Comparison of ENCODE assay signal across 2 cellular contexts in the genomic region with DNA sequence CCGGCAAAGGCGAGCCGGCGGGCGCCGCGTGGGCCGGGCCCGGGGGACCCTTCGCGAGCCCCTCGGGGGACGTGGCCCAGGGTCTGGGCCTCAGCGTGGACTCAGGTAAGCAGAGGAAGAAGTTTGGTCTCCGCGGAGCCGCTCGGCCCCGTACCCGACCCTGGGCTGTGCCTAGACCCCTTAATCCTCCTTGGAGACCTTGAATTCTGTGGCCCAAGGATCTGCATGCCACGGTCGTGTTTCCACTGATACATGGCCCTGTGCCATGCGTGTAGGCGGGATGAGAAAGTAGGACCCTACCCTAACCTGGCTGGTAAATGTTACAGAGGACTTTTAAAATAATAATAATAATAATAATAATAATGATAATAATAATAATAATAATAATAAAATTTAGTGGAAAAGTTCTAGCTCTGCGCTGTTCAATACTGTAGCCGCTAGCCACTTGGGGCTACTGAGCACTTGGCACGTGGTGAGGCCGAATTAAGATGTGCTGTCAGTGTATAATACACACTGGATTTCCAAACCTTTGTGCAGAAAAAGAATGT.
TF ChIP-seq lines count a peak whose summit lies in the region.

No MANE protein-coding gene starts in this region.

TF ChIP-seq in neural cell, 6 proteins besides CTCF, POLR2A, EP300 and RAD21:
- TF ChIP-seq TAF1 (IDR thresholded peaks at IDR 0.05; ENCODE audit: low read depth), result no peak
- TF ChIP-seq SMC3 (conservative IDR thresholded peaks at IDR 0.05; ENCODE audit: poor library complexity), result no peak
- TF ChIP-seq, protein P1, sequence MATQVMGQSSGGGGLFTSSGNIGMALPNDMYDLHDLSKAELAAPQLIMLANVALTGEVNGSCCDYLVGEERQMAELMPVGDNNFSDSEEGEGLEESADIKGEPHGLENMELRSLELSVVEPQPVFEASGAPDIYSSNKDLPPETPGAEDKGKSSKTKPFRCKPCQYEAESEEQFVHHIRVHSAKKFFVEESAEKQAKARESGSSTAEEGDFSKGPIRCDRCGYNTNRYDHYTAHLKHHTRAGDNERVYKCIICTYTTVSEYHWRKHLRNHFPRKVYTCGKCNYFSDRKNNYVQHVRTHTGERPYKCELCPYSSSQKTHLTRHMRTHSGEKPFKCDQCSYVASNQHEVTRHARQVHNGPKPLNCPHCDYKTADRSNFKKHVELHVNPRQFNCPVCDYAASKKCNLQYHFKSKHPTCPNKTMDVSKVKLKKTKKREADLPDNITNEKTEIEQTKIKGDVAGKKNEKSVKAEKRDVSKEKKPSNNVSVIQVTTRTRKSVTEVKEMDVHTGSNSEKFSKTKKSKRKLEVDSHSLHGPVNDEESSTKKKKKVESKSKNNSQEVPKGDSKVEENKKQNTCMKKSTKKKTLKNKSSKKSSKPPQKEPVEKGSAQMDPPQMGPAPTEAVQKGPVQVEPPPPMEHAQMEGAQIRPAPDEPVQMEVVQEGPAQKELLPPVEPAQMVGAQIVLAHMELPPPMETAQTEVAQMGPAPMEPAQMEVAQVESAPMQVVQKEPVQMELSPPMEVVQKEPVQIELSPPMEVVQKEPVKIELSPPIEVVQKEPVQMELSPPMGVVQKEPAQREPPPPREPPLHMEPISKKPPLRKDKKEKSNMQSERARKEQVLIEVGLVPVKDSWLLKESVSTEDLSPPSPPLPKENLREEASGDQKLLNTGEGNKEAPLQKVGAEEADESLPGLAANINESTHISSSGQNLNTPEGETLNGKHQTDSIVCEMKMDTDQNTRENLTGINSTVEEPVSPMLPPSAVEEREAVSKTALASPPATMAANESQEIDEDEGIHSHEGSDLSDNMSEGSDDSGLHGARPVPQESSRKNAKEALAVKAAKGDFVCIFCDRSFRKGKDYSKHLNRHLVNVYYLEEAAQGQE (IDR thresholded peaks at IDR 0.05; ENCODE audit: borderline replicate concordance), result no peak
- no peak for TF ChIP-seq MXI1 (conservative IDR thresholded peaks at IDR 0.05; ENCODE audit: poor library complexity, severe bottlenecking)
- no peak for TF ChIP-seq EZH2 (IDR thresholded peaks at IDR 0.05; ENCODE audit: borderline replicate concordance, insufficient read depth, low read length, poor library complexity, severe bottlenecking)
- no peak for TF ChIP-seq POLR2AphosphoS5 (IDR thresholded peaks at IDR 0.05)

TF ChIP-seq in SK-N-SH, 30 proteins besides CTCF, POLR2A, EP300 and RAD21:
- TF ChIP-seq TAF1 (IDR thresholded peaks at IDR 0.05; ENCODE audit: borderline replicate concordance, low read depth, low read length) (no peak), ELF1 (IDR thresholded peaks at IDR 0.05) (no peak), FOXJ3 (CRISPR knock-in tag; IDR thresholded peaks at IDR 0.05) (no peak), RXRA (IDR thresholded peaks at IDR 0.05; ENCODE audit: borderline replicate concordance, low read depth) (no peak), TEAD4 (IDR thresholded peaks at IDR 0.05; ENCODE audit: borderline replicate concordance, insufficient read depth) (no peak), GATA2 (CRISPR knock-in tag; IDR thresholded peaks at IDR 0.05) (no peak), NFIC (IDR thresholded peaks at IDR 0.05; ENCODE audit: borderline replicate concordance) (no peak), POLR2AphosphoS5 (IDR thresholded peaks at IDR 0.05; ENCODE audit: low read depth, low read length) (no peak), TCF12 (IDR thresholded peaks at IDR 0.05) (no peak), YY1 (IDR thresholded peaks at IDR 0.05; ENCODE audit: low read depth) (no peak), MXI1 (IDR thresholded peaks at IDR 0.05; ENCODE audit: low read depth, low read length) (no peak), CHD2 (IDR thresholded peaks at IDR 0.05; ENCODE audit: low read length, partially characterized antibody) (no peak)
- TF ChIP-seq, protein P2, sequence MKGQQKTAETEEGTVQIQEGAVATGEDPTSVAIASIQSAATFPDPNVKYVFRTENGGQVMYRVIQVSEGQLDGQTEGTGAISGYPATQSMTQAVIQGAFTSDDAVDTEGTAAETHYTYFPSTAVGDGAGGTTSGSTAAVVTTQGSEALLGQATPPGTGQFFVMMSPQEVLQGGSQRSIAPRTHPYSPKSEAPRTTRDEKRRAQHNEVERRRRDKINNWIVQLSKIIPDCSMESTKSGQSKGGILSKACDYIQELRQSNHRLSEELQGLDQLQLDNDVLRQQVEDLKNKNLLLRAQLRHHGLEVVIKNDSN (IDR thresholded peaks at IDR 0.05; ENCODE audit: borderline replicate concordance, low read depth), result no peak
- TF ChIP-seq, protein P3, sequence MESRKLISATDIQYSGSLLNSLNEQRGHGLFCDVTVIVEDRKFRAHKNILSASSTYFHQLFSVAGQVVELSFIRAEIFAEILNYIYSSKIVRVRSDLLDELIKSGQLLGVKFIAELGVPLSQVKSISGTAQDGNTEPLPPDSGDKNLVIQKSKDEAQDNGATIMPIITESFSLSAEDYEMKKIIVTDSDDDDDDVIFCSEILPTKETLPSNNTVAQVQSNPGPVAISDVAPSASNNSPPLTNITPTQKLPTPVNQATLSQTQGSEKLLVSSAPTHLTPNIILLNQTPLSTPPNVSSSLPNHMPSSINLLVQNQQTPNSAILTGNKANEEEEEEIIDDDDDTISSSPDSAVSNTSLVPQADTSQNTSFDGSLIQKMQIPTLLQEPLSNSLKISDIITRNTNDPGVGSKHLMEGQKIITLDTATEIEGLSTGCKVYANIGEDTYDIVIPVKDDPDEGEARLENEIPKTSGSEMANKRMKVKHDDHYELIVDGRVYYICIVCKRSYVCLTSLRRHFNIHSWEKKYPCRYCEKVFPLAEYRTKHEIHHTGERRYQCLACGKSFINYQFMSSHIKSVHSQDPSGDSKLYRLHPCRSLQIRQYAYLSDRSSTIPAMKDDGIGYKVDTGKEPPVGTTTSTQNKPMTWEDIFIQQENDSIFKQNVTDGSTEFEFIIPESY (IDR thresholded peaks at IDR 0.05; ENCODE audit: borderline replicate concordance, low read depth), result no peak
- TF ChIP-seq, protein P4, sequence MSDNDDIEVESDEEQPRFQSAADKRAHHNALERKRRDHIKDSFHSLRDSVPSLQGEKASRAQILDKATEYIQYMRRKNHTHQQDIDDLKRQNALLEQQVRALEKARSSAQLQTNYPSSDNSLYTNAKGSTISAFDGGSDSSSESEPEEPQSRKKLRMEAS (IDR thresholded peaks at IDR 0.05; ENCODE audit: low read depth), result no peak
